In genomic region chr3:99907959-99908544, GRCh38 we compare ENCODE assay signal across 19 cellular contexts.
"Had no signal": no experiment of that assay in that cellular context is flagged by ENCODE, and none has a peak within 500 bp of the region (broad histone marks: within the 10 kb centered on the region; RNA-seq: fewer than 3 reads in every experiment).

No MANE protein-coding gene starts in this region.

- H3K36me3 ChIP-seq: ascending aorta, breast epithelium, heart right ventricle, thyroid gland, WERI-Rb-1 had no signal

- H3K9me3 ChIP-seq: ascending aorta, breast epithelium, heart right ventricle, thyroid gland had no signal

- H3K4me3 ChIP-seq: ascending aorta, breast epithelium, heart right ventricle, lung, thyroid gland had no signal

- H3K27ac ChIP-seq: ascending aorta, breast epithelium, heart right ventricle, thyroid gland had no signal

- DNase-seq: activated CD4-positive, alpha-beta T cell treated with anti-CD3 and anti-CD28 coated beads for 1 hour; activated gamma-delta T cell; effector CD8-positive, alpha-beta T cell; heart right ventricle; immature natural killer cell; nephron progenitor cell; nucleus accumbens; retina; stimulated activated CD4-positive, alpha-beta T cell treated with anti-CD3 and anti-CD28 coated beads, Interleukin-12 subunit alpha, Interleukin-12 subunit beta, amount 100 ng/mL, for 4 hours; stimulated activated CD4-positive, alpha-beta T cell treated with anti-CD3 and anti-CD28 coated beads, Interleukin-1b, Interleukin-23, amount 100 ng/mL, for 48 hours; stimulated activated CD8-positive, alpha-beta memory T cell treated with anti-CD3 and anti-CD28 coated beads, Interleukin-4, amount 100 ng/mL, for 48 hours; stimulated activated naive CD4-positive, alpha-beta T cell; thyroid gland; WERI-Rb-1 had no signal

- H3K4me1 ChIP-seq: breast epithelium, thyroid gland had no signal

- H3K27me3 ChIP-seq: ascending aorta, breast epithelium, heart right ventricle, thyroid gland had no signal

- ATAC-seq: esophagus mucosa, heart right ventricle, left lobe of liver had no signal
